ENCODE assay signal across 8 cellular contexts in genomic region chr2:218290316-218291261, GRCh38. TPM values are rescaled to one million over a fixed set of nuclear protein-coding genes. Genes with fewer than 3 reads are reported as not detected.
A peak's percentile ranks its signal among the peaks of the same experiment; 100 is the strongest.
DNase-seq lines count a peak whose midpoint lies in the region; ATAC-seq and TF ChIP-seq lines count a peak whose summit lies in the region.

No MANE protein-coding gene starts in this region.

- peak overlapping the region; percentile 94 for H3K27ac Mint-ChIP-seq in activated T-cell treated with anti-CD3 and anti-CD28 coated beads, Interleukin-2, amount 50 U/mL, for 72 hours

- H3K4me1 Mint-ChIP-seq in activated T-cell treated with anti-CD3 and anti-CD28 coated beads, Interleukin-2, amount 50 U/mL, for 72 hours (ENCODE audit: low read depth): peaks cover 78% of the 10 kb centered on the region

- TF ChIP-seq CTCF in stomach (IDR thresholded peaks at IDR 0.05): no peak

- 12 to 23% (median 14%) methylated on average over 12 of the region's 12 CpGs for WGBS in stomach, 5 donors

- peak overlapping the region; percentile 97 to 100 (median 99) for H3K27ac ChIP-seq in stomach

- H3K4me3 ChIP-seq in GM08714 (ENCODE audit: low read length) (peak overlapping the region; percentile 70; the same call in 1 of the 2 replicates), stomach (peak overlapping the region; percentile 64 to 95 (median 82))

- H3K27me3 Mint-ChIP-seq in activated T-cell treated with anti-CD3 and anti-CD28 coated beads, Interleukin-2, amount 50 U/mL, for 72 hours (ENCODE audit: low read depth): no peaks in the 10 kb centered on the region

- peak; percentile 32 for DNase-seq in KG1 (lab: John Stamatoyannopoulos, UW)
- peak; percentile 45 to 47 for DNase-seq in activated T-cell treated with anti-CD3 and anti-CD28 coated beads, Interleukin-2, amount 50 U/mL, for 72 hours
- peak; percentile 87 for DNase-seq in germinal center (ENCODE audit: low spot score)
- DNase-seq in stomach: no peak
- DNase-seq in foreskin melanocyte: no peak
- no peak for DNase-seq in DMS153 (lab: John Stamatoyannopoulos, UW)

- intact Hi-C loops in stomach (cut with DNase I; ENCODE audit: low total_unique reads): no loop called here

- H3K9me3 ChIP-seq in stomach: no peaks in the 10 kb centered on the region

- H3K27me3 ChIP-seq in stomach: no peaks in the 10 kb centered on the region

- H3K36me3 ChIP-seq in stomach: no peaks in the 10 kb centered on the region

- no peak for TF ChIP-seq POLR2A in stomach (IDR thresholded peaks at IDR 0.05)

- ATAC-seq in GM21515 (IDR thresholded peaks at IDR 0.05; ENCODE audit: unreplicated experiment): peak; percentile 60
- ATAC-seq in activated T-cell treated with anti-CD3 and anti-CD28 coated beads, Interleukin-2, amount 50 U/mL, for 72 hours (replicated peaks in 1 of 2): no peak

- H3K9me3 Mint-ChIP-seq in activated T-cell treated with anti-CD3 and anti-CD28 coated beads, Interleukin-2, amount 50 U/mL, for 72 hours: no peaks in the 10 kb centered on the region

- H3K4me3 Mint-ChIP-seq in activated T-cell treated with anti-CD3 and anti-CD28 coated beads, Interleukin-2, amount 50 U/mL, for 72 hours: peak overlapping the region; percentile 78 to 87

- H3K36me3 Mint-ChIP-seq in activated T-cell treated with anti-CD3 and anti-CD28 coated beads, Interleukin-2, amount 50 U/mL, for 72 hours (ENCODE audit: insufficient read depth in 2 of 2): peaks cover 0 to 4% of the 10 kb centered on the region in 2 donors

- TF ChIP-seq EP300 in stomach (IDR thresholded peaks at IDR 0.05): no peak

- H3K4me1 ChIP-seq in stomach: peaks cover 70 to 89% (median 80%) of the 10 kb centered on the region in 4 donors

RNA-seq across cellular contexts. Expression of gene TMBIM1, which starts 1.7 kb away (rescaled TPM):
- total RNA-seq in activated T-cell treated with anti-CD3 and anti-CD28 coated beads, Interleukin-2, amount 50 U/mL, for 72 hours: 10 to 100 TPM; 64.5 to 75.1 TPM
- 100 to 1,000 TPM; 103 to 318 (median 223) TPM for total RNA-seq in stomach
- 100 to 1,000 TPM in 1 of 3 donors, 10 to 100 TPM in 2; 94.6 to 119 (median 97.9) TPM for polyA plus RNA-seq in stomach

RNA-seq across cellular contexts. Expression of gene PNKD, which starts 20.3 kb away (rescaled TPM):
- total RNA-seq in activated T-cell treated with anti-CD3 and anti-CD28 coated beads, Interleukin-2, amount 50 U/mL, for 72 hours: 10 to 100 TPM; 14.7 to 17.7 TPM
- total RNA-seq in stomach: 100 to 1,000 TPM in 2 of 5 donors, 10 to 100 TPM in 3; 35.1 to 121 (median 76.9) TPM
- polyA plus RNA-seq in stomach: 100 to 1,000 TPM; 114 to 116 (median 114) TPM

RNA-seq across cellular contexts. Expression of gene AAMP, which starts 20.7 kb away (rescaled TPM):
- total RNA-seq in activated T-cell treated with anti-CD3 and anti-CD28 coated beads, Interleukin-2, amount 50 U/mL, for 72 hours: 10 to 100 TPM; 51.7 to 63.0 TPM
- 100 to 1,000 TPM in 4 of 5 donors, 10 to 100 TPM in 1; 82.6 to 218 (median 173) TPM for total RNA-seq in stomach
- polyA plus RNA-seq in stomach: 100 to 1,000 TPM in 1 of 3 donors, 10 to 100 TPM in 2; 85.9 to 183 (median 88.9) TPM

RNA-seq across cellular contexts. Expression of gene GPBAR1, which starts 29.8 kb away (rescaled TPM):
- 1 to 10 TPM in 1 of 2 donors, under 1 TPM in 1; 0.76 to 1.4 TPM for total RNA-seq in activated T-cell treated with anti-CD3 and anti-CD28 coated beads, Interleukin-2, amount 50 U/mL, for 72 hours
- total RNA-seq in stomach: 1 to 10 TPM in 3 of 5 donors, under 1 TPM in 2; 0.45 to 4.8 (median 1.1) TPM
- 1 to 10 TPM; 1.8 to 2.7 (median 2.6) TPM for polyA plus RNA-seq in stomach

Comparison
In these comparisons a context has a peak if more than half of its experiments do, and no peak if none do; other contexts are left out.
1. DNase-seq: peak in KG1 (single experiment), activated T-cell treated with anti-CD3 and anti-CD28 coated beads, Interleukin-2, amount 50 U/mL, for 72 hours (2 of 2) and germinal center (single experiment); none in stomach (single experiment), foreskin melanocyte (single experiment) and DMS153 (single experiment).